In the genomic region with DNA sequence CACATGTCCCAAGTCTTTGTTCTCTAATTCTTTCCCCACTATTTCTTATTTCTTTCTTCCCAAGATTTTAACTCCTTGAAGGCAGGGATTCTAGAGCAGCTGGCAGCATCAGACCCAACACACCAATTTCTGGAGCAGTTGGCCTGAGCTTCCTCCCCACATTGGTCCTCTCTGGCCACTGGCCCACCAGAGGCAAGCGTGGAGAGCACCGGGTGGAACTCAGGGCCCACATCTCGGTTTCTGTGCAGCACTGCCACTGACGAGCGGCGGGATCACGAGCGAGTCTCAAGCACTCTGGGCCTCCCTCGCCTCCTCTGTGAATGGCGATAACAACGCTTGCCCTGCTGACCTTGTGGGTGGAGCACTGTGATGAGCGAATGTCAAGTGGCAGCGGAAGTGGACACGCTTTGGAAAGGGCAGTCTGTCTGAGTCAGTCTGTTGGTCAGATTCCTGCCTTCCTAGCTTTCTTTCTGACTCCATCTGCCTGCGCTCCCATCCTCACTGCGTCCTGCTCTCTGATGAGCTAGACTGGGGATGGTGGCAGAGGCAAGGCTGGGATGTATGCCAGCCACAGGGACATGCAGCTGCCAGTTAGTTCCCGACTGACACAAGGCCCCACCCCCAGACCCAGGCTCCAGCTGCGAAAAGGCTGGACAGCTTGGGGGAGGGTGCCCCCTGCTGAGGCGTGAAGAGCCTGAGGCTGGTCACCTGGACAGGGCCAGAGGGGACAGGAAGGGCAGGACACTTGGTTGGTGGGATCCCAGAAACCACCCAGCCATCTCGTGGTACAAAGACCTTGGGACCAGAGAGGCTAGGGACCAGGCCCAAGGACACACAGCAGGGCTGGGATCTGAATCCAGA, we compare ENCODE assay signal across 11 cellular contexts. TPM values are rescaled to one million over a fixed set of nuclear protein-coding genes. Genes with fewer than 3 reads are reported as not detected.
A peak's percentile ranks its signal among the peaks of the same experiment; 100 is the strongest.
DNase-seq lines count a peak whose midpoint lies in the region; ATAC-seq and TF ChIP-seq lines count a peak whose summit lies in the region.
"Had no signal": no experiment of that assay in that cellular context is flagged by ENCODE, and none has a peak within 500 bp of the region (broad histone marks: within the 10 kb centered on the region; RNA-seq: fewer than 3 reads in every experiment).

No MANE protein-coding gene starts in this region.

- no peak overlapping the region for H3K27ac ChIP-seq in upper lobe of right lung
- H3K27ac ChIP-seq: BLaER1, HL-60 had no signal

- no peak for TF ChIP-seq CTCF in upper lobe of right lung (IDR thresholded peaks at IDR 0.05)
- TF ChIP-seq CTCF in GM13976 (IDR thresholded peaks at IDR 0.05; ENCODE audit: borderline replicate concordance, control extremely low read depth, extremely low read depth, insufficient read depth, missing control alignments) = no peak

- no peak overlapping the region for H3K4me3 Mint-ChIP-seq in activated CD4-positive, alpha-beta memory T cell treated with anti-CD3 and anti-CD28 coated beads for 36 hours
- H3K4me3 Mint-ChIP-seq in activated CD4-positive, alpha-beta memory T cell treated with anti-CD3 and anti-CD28 coated beads, Interleukin-2, amount 10 ng/mL, durations not matched to agents 7 days and 5 days = no peak overlapping the region

- intact Hi-C loops in activated CD4-positive, alpha-beta memory T cell treated with anti-CD3 and anti-CD28 coated beads for 36 hours (cut with micrococcal nuclease) = no loop called here
- intact Hi-C loops in upper lobe of right lung (cut with DNase I) = no loop called here

- H3K9me3 Mint-ChIP-seq in activated CD4-positive, alpha-beta memory T cell treated with anti-CD3 and anti-CD28 coated beads for 36 hours = peaks cover 4% of the 10 kb centered on the region
- no peaks in the 10 kb centered on the region for H3K9me3 Mint-ChIP-seq in activated CD4-positive, alpha-beta memory T cell treated with anti-CD3 and anti-CD28 coated beads, Interleukin-2, amount 10 ng/mL, durations not matched to agents 7 days and 5 days

- DNase-seq in activated CD4-positive, alpha-beta memory T cell treated with anti-CD3 and anti-CD28 coated beads for 36 hours = peak; percentile 18
- no peak for DNase-seq in activated CD4-positive, alpha-beta memory T cell treated with anti-CD3 and anti-CD28 coated beads, Interleukin-2, amount 10 ng/mL, durations not matched to agents 7 days and 5 days
- DNase-seq in OCI-M1 (lab: John Stamatoyannopoulos, UW) (peak; percentile 97), globus pallidus (ENCODE audit: low spot score) (peak; percentile 55), upper lobe of right lung (no peak), NCI-H1436 (lab: John Stamatoyannopoulos, UW) (no peak), GM13976 (ENCODE audit: low spot score) (no peak)
- DNase-seq: activated effector memory CD4-positive, alpha-beta T cell treated with Interleukin-2 at 50 U/mL for 16 hours had no signal

- in situ Hi-C loops in GM13976 (cut with MboI; ENCODE audit: low sequenced_read_pairs, unreplicated experiment) = no loop called here

- H3K27me3 Mint-ChIP-seq in activated CD4-positive, alpha-beta memory T cell treated with anti-CD3 and anti-CD28 coated beads for 36 hours = no peaks in the 10 kb centered on the region
- no peaks in the 10 kb centered on the region for H3K27me3 Mint-ChIP-seq in activated CD4-positive, alpha-beta memory T cell treated with anti-CD3 and anti-CD28 coated beads, Interleukin-2, amount 10 ng/mL, durations not matched to agents 7 days and 5 days

- H3K27me3 ChIP-seq in upper lobe of right lung = no peaks in the 10 kb centered on the region
- H3K27me3 ChIP-seq: BLaER1 had no signal

- CTCF ChIA-PET in activated CD4-positive, alpha-beta memory T cell treated with anti-CD3 and anti-CD28 coated beads for 36 hours (lab: Charles Lee) = interaction anchor here (1.0 kb wide), 1 partner anchor 100 kb away, joined by 3 read pairs; no protein-coding TSS in a partner anchor
- CTCF ChIA-PET in activated CD4-positive, alpha-beta memory T cell treated with anti-CD3 and anti-CD28 coated beads, Interleukin-2, amount 10 ng/mL, durations not matched to agents 7 days and 5 days (lab: Charles Lee) = interaction anchor here (0.6 kb wide), 1 partner anchor 396 kb away, joined by 4 read pairs; no protein-coding TSS in a partner anchor

- no peaks in the 10 kb centered on the region for H3K36me3 Mint-ChIP-seq in activated CD4-positive, alpha-beta memory T cell treated with anti-CD3 and anti-CD28 coated beads for 36 hours
- H3K36me3 Mint-ChIP-seq in activated CD4-positive, alpha-beta memory T cell treated with anti-CD3 and anti-CD28 coated beads, Interleukin-2, amount 10 ng/mL, durations not matched to agents 7 days and 5 days (ENCODE audit: low read depth) = no peaks in the 10 kb centered on the region

- H3K9me3 ChIP-seq in upper lobe of right lung = no peaks in the 10 kb centered on the region

- no peak overlapping the region for H3K27ac Mint-ChIP-seq in activated CD4-positive, alpha-beta memory T cell treated with anti-CD3 and anti-CD28 coated beads for 36 hours
- H3K27ac Mint-ChIP-seq in activated CD4-positive, alpha-beta memory T cell treated with anti-CD3 and anti-CD28 coated beads, Interleukin-2, amount 10 ng/mL, durations not matched to agents 7 days and 5 days = no peak overlapping the region

- ATAC-seq in upper lobe of right lung (peak; percentile 10), HG02571 (IDR thresholded peaks at IDR 0.05; ENCODE audit: unreplicated experiment) (no peak)

- H3K4me3 ChIP-seq in upper lobe of right lung = no peak overlapping the region
- H3K4me3 ChIP-seq: BLaER1 had no signal

- POLR2A ChIA-PET in activated CD4-positive, alpha-beta memory T cell treated with anti-CD3 and anti-CD28 coated beads for 36 hours (lab: Charles Lee) = no interaction called here
- POLR2A ChIA-PET in activated CD4-positive, alpha-beta memory T cell treated with anti-CD3 and anti-CD28 coated beads, Interleukin-2, amount 10 ng/mL, durations not matched to agents 7 days and 5 days (lab: Charles Lee) = no interaction called here

- H3K36me3 ChIP-seq in upper lobe of right lung = no peaks in the 10 kb centered on the region
- H3K36me3 ChIP-seq: BLaER1 had no signal

- H3K4me1 ChIP-seq in upper lobe of right lung = no peaks in the 10 kb centered on the region

- H3K4me1 Mint-ChIP-seq in activated CD4-positive, alpha-beta memory T cell treated with anti-CD3 and anti-CD28 coated beads for 36 hours (ENCODE audit: low read depth) = no peaks in the 10 kb centered on the region
- no peaks in the 10 kb centered on the region for H3K4me1 Mint-ChIP-seq in activated CD4-positive, alpha-beta memory T cell treated with anti-CD3 and anti-CD28 coated beads, Interleukin-2, amount 10 ng/mL, durations not matched to agents 7 days and 5 days

RNA-seq across cellular contexts. Expression of a gene that starts 4.5 kb away (rescaled TPM):
- total RNA-seq in activated CD4-positive, alpha-beta memory T cell treated with anti-CD3 and anti-CD28 coated beads for 36 hours = under 1 TPM in 1 of 2 experiments, not detected in 1; 0.33 TPM
- not detected for total RNA-seq in activated CD4-positive, alpha-beta memory T cell treated with anti-CD3 and anti-CD28 coated beads, Interleukin-2, amount 10 ng/mL, durations not matched to agents 7 days and 5 days
- 1.3 TPM for total RNA-seq in upper lobe of right lung

Comparison
In these comparisons a context has a peak if more than half of its experiments do, and no peak if none do; other contexts are left out.
1. DNase-seq: peak in activated CD4-positive, alpha-beta memory T cell treated with anti-CD3 and anti-CD28 coated beads for 36 hours (single experiment), OCI-M1 (single experiment) and globus pallidus (single experiment); none in activated CD4-positive, alpha-beta memory T cell treated with anti-CD3 and anti-CD28 coated beads, Interleukin-2, amount 10 ng/mL, durations not matched to agents 7 days and 5 days (single experiment), upper lobe of right lung (single experiment), NCI-H1436 (single experiment) and GM13976 (single experiment).